30 cellular contexts compared by ENCODE assay signal in genomic region chr4:183700407-183700806, GRCh38.
"Had no signal": no experiment of that assay in that cellular context is flagged by ENCODE, and none has a peak within 500 bp of the region (broad histone marks: within the 10 kb centered on the region; RNA-seq: fewer than 3 reads in every experiment).

No MANE protein-coding gene starts in this region.

- H3K27me3 ChIP-seq: adrenal gland, body of pancreas, cardiac muscle cell, colonic mucosa, gastroesophageal sphincter, hepatocyte, testis, upper lobe of left lung had no signal

- DNase-seq: activated CD4-positive, alpha-beta T cell treated with anti-CD3 and anti-CD28 coated beads for 36 hours; activated CD4-positive, CD25-positive, alpha-beta regulatory T cell; activated effector memory CD4-positive, alpha-beta T cell treated with anti-CD3 and anti-CD28 coated beads, Interleukin-2, amount 50 U/mL, for 16 hours; activated naive CD4-positive, alpha-beta T cell treated with anti-CD3 and anti-CD28 coated beads for 36 hours; activated naive CD8-positive, alpha-beta T cell treated with anti-CD3 and anti-CD28 coated beads for 36 hours; adrenal gland; aorta; body of pancreas; cerebellar nuclear complex; colonic mucosa; effector CD8-positive, alpha-beta T cell; kidney; mucosa of descending colon; posterior cingulate gyrus; stimulated activated CD4-positive, alpha-beta T cell treated with anti-CD3 and anti-CD28 coated beads, Interleukin-12 subunit alpha, Interleukin-12 subunit beta, amount 100 ng/mL, for 4 hours; stimulated activated CD4-positive, alpha-beta T cell treated with anti-CD3 and anti-CD28 coated beads, Interleukin-4, amount 100 ng/mL, for 1 hour; stimulated activated naive CD8-positive, alpha-beta T cell treated with anti-CD3 and anti-CD28 coated beads, Interleukin-15, Interleukin-2, amounts not matched to agents 100 U/mL and 50 U/mL, for 24 hours; SW 1271; T-helper 17 cell; T1000; testis; upper lobe of left lung had no signal

- H3K27ac Mint-ChIP-seq: activated CD4-positive, alpha-beta T cell treated with anti-CD3 and anti-CD28 coated beads for 36 hours; activated naive CD4-positive, alpha-beta T cell treated with anti-CD3 and anti-CD28 coated beads for 36 hours; activated naive CD8-positive, alpha-beta T cell treated with anti-CD3 and anti-CD28 coated beads for 36 hours; activated T-helper 1 cell treated with anti-CD3 and anti-CD28 coated beads, Interleukin-12 subunit alpha, Interleukin-12 subunit beta, Interleukin-2, Interleukin-4 antibody, amounts not matched to agents 30 ng/mL and 10 ng/mL and 1 ng/mL, durations not matched to agents 14 hours and 24 hours and 36 hours; natural killer cell treated with Interleukin-12 subunit alpha and Interleukin-12 subunit beta and Interleukin-15 and Interleukin-18, amount 100 ng/mL, for 72 hours had no signal

- H3K79me2 ChIP-seq: hepatocyte had no signal

- H2AFZ ChIP-seq: hepatocyte had no signal

- H3K9me3 ChIP-seq: adrenal gland, body of pancreas, colonic mucosa, gastroesophageal sphincter, mucosa of descending colon, testis, upper lobe of left lung had no signal

- H3K4me2 ChIP-seq: hepatocyte had no signal

- H3K4me1 Mint-ChIP-seq: activated CD4-positive, alpha-beta T cell treated with anti-CD3 and anti-CD28 coated beads for 36 hours; activated naive CD8-positive, alpha-beta T cell treated with anti-CD3 and anti-CD28 coated beads for 36 hours had no signal

- ATAC-seq: activated CD4-positive, alpha-beta T cell treated with anti-CD3 and anti-CD28 coated beads for 36 hours; body of pancreas; gastroesophageal sphincter; mucosa of descending colon; natural killer cell treated with Interleukin-12 subunit alpha and Interleukin-12 subunit beta and Interleukin-15 and Interleukin-18, amount 100 ng/mL, for 72 hours; sciatic nerve; stimulated activated naive CD8-positive, alpha-beta T cell treated with anti-CD3 and anti-CD28 coated beads, Interleukin-15, Interleukin-2, amounts not matched to agents 100 U/mL and 50 U/mL, for 24 hours; T-helper 17 cell had no signal

- H3K27ac ChIP-seq: adrenal gland, body of pancreas, cardiac muscle cell, colonic mucosa, gastroesophageal sphincter, hepatocyte, skin epidermis, testis, upper lobe of left lung had no signal

- H3K4me1 ChIP-seq: adrenal gland, body of pancreas, colonic mucosa, gastroesophageal sphincter, testis had no signal

- H3K4me3 ChIP-seq: adrenal gland, body of pancreas, cardiac muscle cell, colonic mucosa, gastroesophageal sphincter, hepatocyte, lung, mucosa of descending colon, skin epidermis, testis, upper lobe of left lung had no signal

- H3K9me3 Mint-ChIP-seq: activated naive CD4-positive, alpha-beta T cell treated with anti-CD3 and anti-CD28 coated beads for 36 hours; activated T-helper 1 cell treated with anti-CD3 and anti-CD28 coated beads, Interleukin-12 subunit alpha, Interleukin-12 subunit beta, Interleukin-2, Interleukin-4 antibody, amounts not matched to agents 30 ng/mL and 10 ng/mL and 1 ng/mL, durations not matched to agents 14 hours and 24 hours and 36 hours; natural killer cell treated with Interleukin-12 subunit alpha and Interleukin-12 subunit beta and Interleukin-15 and Interleukin-18, amount 100 ng/mL, for 72 hours had no signal

- H3K4me3 Mint-ChIP-seq: activated CD4-positive, alpha-beta T cell treated with anti-CD3 and anti-CD28 coated beads for 36 hours; activated naive CD4-positive, alpha-beta T cell treated with anti-CD3 and anti-CD28 coated beads for 36 hours; activated naive CD8-positive, alpha-beta T cell treated with anti-CD3 and anti-CD28 coated beads for 36 hours; activated T-helper 1 cell treated with anti-CD3 and anti-CD28 coated beads, Interleukin-12 subunit alpha, Interleukin-12 subunit beta, Interleukin-2, Interleukin-4 antibody, amounts not matched to agents 30 ng/mL and 10 ng/mL and 1 ng/mL, durations not matched to agents 14 hours and 24 hours and 36 hours; natural killer cell treated with Interleukin-12 subunit alpha and Interleukin-12 subunit beta and Interleukin-15 and Interleukin-18, amount 100 ng/mL, for 72 hours; T-helper 17 cell had no signal

- H3K27me3 Mint-ChIP-seq: activated CD4-positive, alpha-beta T cell treated with anti-CD3 and anti-CD28 coated beads for 36 hours; activated naive CD8-positive, alpha-beta T cell treated with anti-CD3 and anti-CD28 coated beads for 36 hours; natural killer cell treated with Interleukin-12 subunit alpha and Interleukin-12 subunit beta and Interleukin-15 and Interleukin-18, amount 100 ng/mL, for 72 hours; T-helper 17 cell had no signal
